In genomic region chr14:92687681-92688433, GRCh38 we compare ENCODE assay signal across 10 cellular contexts.
A peak's percentile ranks its signal among the peaks of the same experiment; 100 is the strongest.
DNase-seq lines count a peak whose midpoint lies in the region; TF ChIP-seq lines count a peak whose summit lies in the region.
"Had no signal": no experiment of that assay in that cellular context is flagged by ENCODE, and none has a peak within 500 bp of the region (broad histone marks: within the 10 kb centered on the region; RNA-seq: fewer than 3 reads in every experiment).

No MANE protein-coding gene starts in this region.

- in situ Hi-C loops in astrocyte of the cerebellum (cut with HindIII; ENCODE audit: low sequenced_read_pairs), result no loop called here

- no peaks in the 10 kb centered on the region for H3K9me3 Mint-ChIP-seq in activated CD4-positive, alpha-beta memory T cell treated with anti-CD3 and anti-CD28 coated beads, Interleukin-2, amount 10 ng/mL, durations not matched to agents 7 days and 5 days
- H3K9me3 Mint-ChIP-seq: activated naive CD8-positive, alpha-beta T cell treated with anti-CD3 and anti-CD28 coated beads, Interleukin-2, amount 10 ng/mL, durations not matched to agents 7 days and 5 days; stimulated activated naive CD8-positive, alpha-beta T cell treated with anti-CD3 and anti-CD28 coated beads, Interleukin-15, Interleukin-2, amounts not matched to agents 100 ng/mL and 50 ng/mL, for 24 hours had no signal

- TF ChIP-seq CTCF in astrocyte of the cerebellum (IDR thresholded peaks at IDR 0.05; ENCODE audit: low read depth, low read length, missing control alignments), result no peak

- POLR2A ChIA-PET in activated CD4-positive, alpha-beta memory T cell treated with anti-CD3 and anti-CD28 coated beads, Interleukin-2, amount 10 ng/mL, durations not matched to agents 7 days and 5 days (lab: Charles Lee), result no interaction called here

- H3K27ac ChIP-seq in stomach smooth muscle (ENCODE audit: low read length), result peak overlapping the region; percentile 66

- peaks cover 31% of the 10 kb centered on the region for H3K4me1 ChIP-seq in stomach smooth muscle (ENCODE audit: control insufficient read depth, insufficient read depth, low read length)

- no peaks in the 10 kb centered on the region for H3K27me3 Mint-ChIP-seq in activated CD4-positive, alpha-beta memory T cell treated with anti-CD3 and anti-CD28 coated beads, Interleukin-2, amount 10 ng/mL, durations not matched to agents 7 days and 5 days
- H3K27me3 Mint-ChIP-seq: activated naive CD8-positive, alpha-beta T cell treated with anti-CD3 and anti-CD28 coated beads, Interleukin-2, amount 10 ng/mL, durations not matched to agents 7 days and 5 days; stimulated activated naive CD8-positive, alpha-beta T cell treated with anti-CD3 and anti-CD28 coated beads, Interleukin-15, Interleukin-2, amounts not matched to agents 100 ng/mL and 50 ng/mL, for 24 hours had no signal

- peak overlapping the region; percentile 29 to 62 for H3K9ac ChIP-seq in stomach smooth muscle (ENCODE audit: low read length in 2 of 2)

- peaks cover 0 to 10% of the 10 kb centered on the region in 2 donors for H3K36me3 ChIP-seq in stomach smooth muscle (ENCODE audit: control insufficient read depth in 2 of 2, insufficient read depth in 2 of 2, low read length in 2 of 2)

- no peaks in the 10 kb centered on the region for H3K27me3 ChIP-seq in stomach smooth muscle (ENCODE audit: control insufficient read depth in 1 of 2, insufficient read depth in 2 of 2, low read length in 2 of 2)

- H3K9me3 ChIP-seq in stomach smooth muscle (ENCODE audit: control insufficient read depth in 2 of 2, low read length in 2 of 2), result no peaks in the 10 kb centered on the region

- no peak overlapping the region for H3K27ac Mint-ChIP-seq in activated CD4-positive, alpha-beta memory T cell treated with anti-CD3 and anti-CD28 coated beads, Interleukin-2, amount 10 ng/mL, durations not matched to agents 7 days and 5 days
- H3K27ac Mint-ChIP-seq: activated naive CD8-positive, alpha-beta T cell treated with anti-CD3 and anti-CD28 coated beads, Interleukin-2, amount 10 ng/mL, durations not matched to agents 7 days and 5 days; stimulated activated naive CD8-positive, alpha-beta T cell treated with anti-CD3 and anti-CD28 coated beads, Interleukin-15, Interleukin-2, amounts not matched to agents 100 ng/mL and 50 ng/mL, for 24 hours had no signal

- CTCF ChIA-PET in activated CD4-positive, alpha-beta memory T cell treated with anti-CD3 and anti-CD28 coated beads, Interleukin-2, amount 10 ng/mL, durations not matched to agents 7 days and 5 days (lab: Charles Lee), result interaction anchor here (0.9 to 2.0 kb wide), 5 partner anchors 21 to 134 kb away, joined by 4 to 8 read pairs (median 6); no protein-coding TSS in a partner anchor

- no peak overlapping the region for H3K4me3 Mint-ChIP-seq in activated CD4-positive, alpha-beta memory T cell treated with anti-CD3 and anti-CD28 coated beads, Interleukin-2, amount 10 ng/mL, durations not matched to agents 7 days and 5 days
- H3K4me3 Mint-ChIP-seq: activated naive CD8-positive, alpha-beta T cell treated with anti-CD3 and anti-CD28 coated beads, Interleukin-2, amount 10 ng/mL, durations not matched to agents 7 days and 5 days; stimulated activated naive CD8-positive, alpha-beta T cell treated with anti-CD3 and anti-CD28 coated beads, Interleukin-15, Interleukin-2, amounts not matched to agents 100 ng/mL and 50 ng/mL, for 24 hours had no signal

- H3K36me3 Mint-ChIP-seq in activated CD4-positive, alpha-beta memory T cell treated with anti-CD3 and anti-CD28 coated beads, Interleukin-2, amount 10 ng/mL, durations not matched to agents 7 days and 5 days (ENCODE audit: low read depth), result peaks cover 10% of the 10 kb centered on the region

- peaks cover 2% of the 10 kb centered on the region for H3K4me1 Mint-ChIP-seq in activated CD4-positive, alpha-beta memory T cell treated with anti-CD3 and anti-CD28 coated beads, Interleukin-2, amount 10 ng/mL, durations not matched to agents 7 days and 5 days

- DNase-seq in NCI-H146 (lab: John Stamatoyannopoulos, UW) (peak; percentile 82), astrocyte of the cerebellum (ENCODE audit: low read depth) (no peak), iris pigment epithelial cell (ENCODE audit: low read depth) (peak; percentile 55), NCI-H226 (no peak)
- DNase-seq in activated CD4-positive, alpha-beta memory T cell treated with anti-CD3 and anti-CD28 coated beads, Interleukin-2, amount 10 ng/mL, durations not matched to agents 7 days and 5 days, result no peak
- DNase-seq in central memory CD4-positive, alpha-beta T cell, result no peak
- DNase-seq in stimulated activated CD4-positive, alpha-beta T cell treated with anti-CD3 and anti-CD28 coated beads, Interleukin-1b, Interleukin-23, amount 100 ng/mL, for 48 hours, result no peak
- DNase-seq: activated naive CD8-positive, alpha-beta T cell treated with anti-CD3 and anti-CD28 coated beads, Interleukin-2, amount 10 ng/mL, durations not matched to agents 7 days and 5 days had no signal

- H3K4me3 ChIP-seq in astrocyte of the cerebellum (ENCODE audit: low read depth, low read length), result peak overlapping the region; percentile 21
- H3K4me3 ChIP-seq in stomach smooth muscle (ENCODE audit: low read length in 2 of 2), result peak overlapping the region; percentile 66 to 72

Comparison
In these comparisons a context has a peak if more than half of its experiments do, and no peak if none do; other contexts are left out.
1. DNase-seq: peak in NCI-H146 (single experiment) and iris pigment epithelial cell (single experiment); none in astrocyte of the cerebellum (single experiment), activated CD4-positive, alpha-beta memory T cell treated with anti-CD3 and anti-CD28 coated beads, Interleukin-2, amount 10 ng/mL, durations not matched to agents 7 days and 5 days (single experiment), central memory CD4-positive, alpha-beta T cell (single experiment), NCI-H226 (single experiment) and stimulated activated CD4-positive, alpha-beta T cell treated with anti-CD3 and anti-CD28 coated beads, Interleukin-1b, Interleukin-23, amount 100 ng/mL, for 48 hours (single experiment).